1 cellular context compared by ENCODE assay signal in the genomic region with DNA sequence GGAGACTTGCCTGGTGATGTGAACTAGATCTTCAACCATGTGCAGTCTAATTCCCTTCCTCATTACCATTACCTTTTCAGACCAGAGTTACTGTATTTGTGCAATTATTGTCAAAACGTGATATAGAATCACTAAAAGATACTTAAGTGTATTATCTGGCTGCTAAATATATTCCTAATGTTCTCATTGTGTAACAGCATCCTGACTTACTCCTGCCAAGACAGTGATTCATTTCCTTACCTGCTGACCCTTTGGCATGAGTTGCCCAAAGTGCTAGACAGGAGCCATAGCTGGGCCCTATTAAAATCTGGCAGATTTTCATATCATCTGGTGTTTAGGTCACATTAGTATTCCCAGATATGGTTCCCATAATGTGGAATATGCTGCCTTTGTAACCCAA.
TF ChIP-seq lines count a peak whose summit lies in the region.

No MANE protein-coding gene starts in this region.

TF ChIP-seq in HepG2, 621 proteins besides CTCF, POLR2A, EP300 and RAD21 (continued from another document):
- TF ChIP-seq, protein P1, sequence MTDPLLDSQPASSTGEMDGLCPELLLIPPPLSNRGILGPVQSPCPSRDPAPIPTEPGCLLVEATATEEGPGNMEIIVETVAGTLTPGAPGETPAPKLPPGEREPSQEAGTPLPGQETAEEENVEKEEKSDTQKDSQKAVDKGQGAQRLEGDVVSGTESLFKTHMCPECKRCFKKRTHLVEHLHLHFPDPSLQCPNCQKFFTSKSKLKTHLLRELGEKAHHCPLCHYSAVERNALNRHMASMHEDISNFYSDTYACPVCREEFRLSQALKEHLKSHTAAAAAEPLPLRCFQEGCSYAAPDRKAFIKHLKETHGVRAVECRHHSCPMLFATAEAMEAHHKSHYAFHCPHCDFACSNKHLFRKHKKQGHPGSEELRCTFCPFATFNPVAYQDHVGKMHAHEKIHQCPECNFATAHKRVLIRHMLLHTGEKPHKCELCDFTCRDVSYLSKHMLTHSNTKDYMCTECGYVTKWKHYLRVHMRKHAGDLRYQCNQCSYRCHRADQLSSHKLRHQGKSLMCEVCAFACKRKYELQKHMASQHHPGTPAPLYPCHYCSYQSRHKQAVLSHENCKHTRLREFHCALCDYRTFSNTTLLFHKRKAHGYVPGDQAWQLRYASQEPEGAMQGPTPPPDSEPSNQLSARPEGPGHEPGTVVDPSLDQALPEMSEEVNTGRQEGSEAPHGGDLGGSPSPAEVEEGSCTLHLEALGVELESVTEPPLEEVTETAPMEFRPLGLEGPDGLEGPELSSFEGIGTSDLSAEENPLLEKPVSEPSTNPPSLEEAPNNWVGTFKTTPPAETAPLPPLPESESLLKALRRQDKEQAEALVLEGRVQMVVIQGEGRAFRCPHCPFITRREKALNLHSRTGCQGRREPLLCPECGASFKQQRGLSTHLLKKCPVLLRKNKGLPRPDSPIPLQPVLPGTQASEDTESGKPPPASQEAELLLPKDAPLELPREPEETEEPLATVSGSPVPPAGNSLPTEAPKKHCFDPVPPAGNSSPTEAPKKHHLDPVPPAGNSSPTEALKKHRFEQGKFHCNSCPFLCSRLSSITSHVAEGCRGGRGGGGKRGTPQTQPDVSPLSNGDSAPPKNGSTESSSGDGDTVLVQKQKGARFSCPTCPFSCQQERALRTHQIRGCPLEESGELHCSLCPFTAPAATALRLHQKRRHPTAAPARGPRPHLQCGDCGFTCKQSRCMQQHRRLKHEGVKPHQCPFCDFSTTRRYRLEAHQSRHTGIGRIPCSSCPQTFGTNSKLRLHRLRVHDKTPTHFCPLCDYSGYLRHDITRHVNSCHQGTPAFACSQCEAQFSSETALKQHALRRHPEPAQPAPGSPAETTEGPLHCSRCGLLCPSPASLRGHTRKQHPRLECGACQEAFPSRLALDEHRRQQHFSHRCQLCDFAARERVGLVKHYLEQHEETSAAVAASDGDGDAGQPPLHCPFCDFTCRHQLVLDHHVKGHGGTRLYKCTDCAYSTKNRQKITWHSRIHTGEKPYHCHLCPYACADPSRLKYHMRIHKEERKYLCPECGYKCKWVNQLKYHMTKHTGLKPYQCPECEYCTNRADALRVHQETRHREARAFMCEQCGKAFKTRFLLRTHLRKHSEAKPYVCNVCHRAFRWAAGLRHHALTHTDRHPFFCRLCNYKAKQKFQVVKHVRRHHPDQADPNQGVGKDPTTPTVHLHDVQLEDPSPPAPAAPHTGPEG (CRISPR knock-in tag; IDR thresholded peaks at IDR 0.05), result no peak
- TF ChIP-seq ZNF235 (CRISPR knock-in tag; IDR thresholded peaks at IDR 0.05; ENCODE audit: borderline replicate concordance) (no peak), ZNF160 (CRISPR knock-in tag; IDR thresholded peaks at IDR 0.05) (no peak), JUND (CRISPR knock-in tag; IDR thresholded peaks at IDR 0.05) (no peak), ZNF451 (CRISPR knock-in tag; IDR thresholded peaks at IDR 0.05) (no peak), MIXL1 (CRISPR knock-in tag; IDR thresholded peaks at IDR 0.05) (no peak), ARNT2 (CRISPR knock-in tag; IDR thresholded peaks at IDR 0.05; ENCODE audit: low read depth) (no peak), NFIB (CRISPR knock-in tag; IDR thresholded peaks at IDR 0.05; ENCODE audit: borderline replicate concordance) (no peak), POLR2AphosphoS5 (IDR thresholded peaks at IDR 0.05; ENCODE audit: low read depth, low read length) (no peak)
- TF ChIP-seq, protein P2, sequence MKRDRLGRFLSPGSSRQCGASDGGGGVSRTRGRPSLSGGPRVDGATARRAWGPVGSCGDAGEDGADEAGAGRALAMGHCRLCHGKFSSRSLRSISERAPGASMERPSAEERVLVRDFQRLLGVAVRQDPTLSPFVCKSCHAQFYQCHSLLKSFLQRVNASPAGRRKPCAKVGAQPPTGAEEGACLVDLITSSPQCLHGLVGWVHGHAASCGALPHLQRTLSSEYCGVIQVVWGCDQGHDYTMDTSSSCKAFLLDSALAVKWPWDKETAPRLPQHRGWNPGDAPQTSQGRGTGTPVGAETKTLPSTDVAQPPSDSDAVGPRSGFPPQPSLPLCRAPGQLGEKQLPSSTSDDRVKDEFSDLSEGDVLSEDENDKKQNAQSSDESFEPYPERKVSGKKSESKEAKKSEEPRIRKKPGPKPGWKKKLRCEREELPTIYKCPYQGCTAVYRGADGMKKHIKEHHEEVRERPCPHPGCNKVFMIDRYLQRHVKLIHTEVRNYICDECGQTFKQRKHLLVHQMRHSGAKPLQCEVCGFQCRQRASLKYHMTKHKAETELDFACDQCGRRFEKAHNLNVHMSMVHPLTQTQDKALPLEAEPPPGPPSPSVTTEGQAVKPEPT (CRISPR knock-in tag; IDR thresholded peaks at IDR 0.05; ENCODE audit: low read depth), result no peak
